In the genomic region with DNA sequence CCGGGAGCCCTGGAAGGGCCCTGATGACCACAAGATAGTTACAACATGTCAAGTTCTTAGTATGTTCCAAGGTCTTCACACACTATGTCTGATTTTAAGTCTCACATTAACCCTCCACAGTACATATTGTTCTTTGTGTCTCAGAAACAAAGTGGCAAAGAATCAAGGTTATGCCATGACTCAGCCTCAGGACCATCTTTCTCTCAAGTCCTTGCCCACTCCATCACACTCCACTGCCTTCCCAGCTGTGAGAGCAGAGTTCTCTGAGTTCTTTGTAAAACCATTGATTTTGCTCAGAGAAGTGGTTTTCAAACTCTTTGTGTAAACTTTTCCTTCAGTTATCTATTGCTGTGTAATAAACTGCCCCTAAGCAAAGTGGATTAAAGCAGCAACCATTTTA, we compare ENCODE assay signal across 9 cellular contexts.
"Had no signal": no experiment of that assay in that cellular context is flagged by ENCODE, and none has a peak within 500 bp of the region (broad histone marks: within the 10 kb centered on the region; RNA-seq: fewer than 3 reads in every experiment).

No MANE protein-coding gene starts in this region.

- FAIRE-seq: HepG2 had no signal

- H3K9me3 Mint-ChIP-seq: HFFc6 had no signal

- H3K27ac ChIP-seq: GM23248, HL-60 had no signal

- H3K27ac Mint-ChIP-seq: HFFc6, IgD-negative memory B cell had no signal

- H3K27me3 Mint-ChIP-seq: IgD-negative memory B cell had no signal

- H2AFZ ChIP-seq: GM23248 had no signal

- H3K9me3 ChIP-seq: HAP-1 had no signal

- H3K4me3 ChIP-seq: GM23248, HAP-1 had no signal

- H3K4me1 Mint-ChIP-seq: IgD-negative memory B cell had no signal

- H3K36me3 ChIP-seq: HAP-1 had no signal

- H3K9ac ChIP-seq: GM23248 had no signal

- H3K4me3 Mint-ChIP-seq: HFFc6, IgD-negative memory B cell had no signal

- DNase-seq: GM23248, GOT3, H7, HFFc6 had no signal

- ATAC-seq: HCT116, HepG2 had no signal
